Comparison of ENCODE assay signal across 9 cellular contexts in genomic region chr22:41957941-41958556, GRCh38. TPM values are rescaled to one million over a fixed set of nuclear protein-coding genes. Genes with fewer than 3 reads are reported as not detected.
DNase-seq lines count a peak whose midpoint lies in the region; ATAC-seq and TF ChIP-seq lines count a peak whose summit lies in the region.
"Had no signal": no experiment of that assay in that cellular context is flagged by ENCODE, and none has a peak within 500 bp of the region (broad histone marks: within the 10 kb centered on the region; RNA-seq: fewer than 3 reads in every experiment).

No MANE protein-coding gene starts in this region.

- H3K4me1 ChIP-seq in Loucy (ENCODE audit: insufficient read depth, low read length, poor library complexity, severe bottlenecking): peaks cover 3% of the 10 kb centered on the region
- peaks cover 0 to 8% of the 10 kb centered on the region in 2 experiments for H3K4me1 ChIP-seq in neutrophil (ENCODE audit: control insufficient read depth in 1 of 2, insufficient read depth in 1 of 2, low read depth in 1 of 2, low read length in 1 of 2)

- H3K4me1 Mint-ChIP-seq in HFFc6 (ENCODE audit: low read depth) (peaks cover 5% of the 10 kb centered on the region), type B pancreatic cell (ENCODE audit: unreplicated experiment) (peaks cover 15% of the 10 kb centered on the region)

- H3K27ac Mint-ChIP-seq in HFFc6: no peak overlapping the region
- no peak overlapping the region for H3K27ac Mint-ChIP-seq in type B pancreatic cell

- no peaks in the 10 kb centered on the region for H3K36me3 Mint-ChIP-seq in HFFc6 (ENCODE audit: low read depth)
- H3K36me3 Mint-ChIP-seq in type B pancreatic cell: no peaks in the 10 kb centered on the region

- H3K4me3 Mint-ChIP-seq in HFFc6: no peak overlapping the region
- no peak overlapping the region for H3K4me3 Mint-ChIP-seq in type B pancreatic cell

- peak overlapping the region; percentile 69; the same call in 1 of the 2 replicates for H2AFZ ChIP-seq in Loucy (ENCODE audit: low read length)

- peak overlapping the region; percentile 35 for H3K4me2 ChIP-seq in Loucy (ENCODE audit: low read depth, low read length, poor library complexity, severe bottlenecking)

- no peaks in the 10 kb centered on the region for H3K27me3 ChIP-seq in Loucy (ENCODE audit: insufficient read depth, low read length, poor library complexity, severe bottlenecking)
- peaks cover 21% of the 10 kb centered on the region for H3K27me3 ChIP-seq in neutrophil
- H3K27me3 ChIP-seq: cardiac muscle cell had no signal

- DNase-seq in HFFc6: no peak
- DNase-seq in dedifferentiated amniotic fluid mesenchymal stem cell (ENCODE audit: extremely low spot score): no peak
- DNase-seq in type B pancreatic cell (ENCODE audit: extremely low spot score, unreplicated experiment): no peak

- peak overlapping the region; percentile 44 for H3K9ac ChIP-seq in Loucy (ENCODE audit: low read depth, low read length, poor library complexity, severe bottlenecking)

- H3K4me3 ChIP-seq in Loucy (ENCODE audit: low read length, poor library complexity, severe bottlenecking) (peak overlapping the region; percentile 36), neutrophil (ENCODE audit: low read depth in 1 of 2, low read length in 1 of 2) (peak overlapping the region in 1 of 2 experiments; percentile 10)
- H3K4me3 ChIP-seq: cardiac muscle cell had no signal

- H3K9me3 ChIP-seq in Loucy (ENCODE audit: insufficient read depth, low read depth, low read length): no peaks in the 10 kb centered on the region
- no peaks in the 10 kb centered on the region for H3K9me3 ChIP-seq in neutrophil

- H3K27ac ChIP-seq in neutrophil: no peak overlapping the region
- H3K27ac ChIP-seq: cardiac muscle cell had no signal

- no peaks in the 10 kb centered on the region for H3F3A ChIP-seq in Loucy (ENCODE audit: low read depth)

- no peaks in the 10 kb centered on the region for H4K20me1 ChIP-seq in Loucy (ENCODE audit: insufficient read depth, low read length, poor library complexity, severe bottlenecking)

- H3K36me3 ChIP-seq in Loucy (ENCODE audit: insufficient read depth, low read length) (no peaks in the 10 kb centered on the region), neutrophil (no peaks in the 10 kb centered on the region)
- H3K36me3 ChIP-seq: cardiac muscle cell had no signal

- peaks cover 5% of the 10 kb centered on the region for H3K27me3 Mint-ChIP-seq in HFFc6 (ENCODE audit: insufficient read depth)
- H3K27me3 Mint-ChIP-seq in type B pancreatic cell: peaks cover 3% of the 10 kb centered on the region

- TF ChIP-seq CTCF in Loucy (conservative IDR thresholded peaks at IDR 0.05; ENCODE audit: low read length): no peak
- peak; percentile 9 for TF ChIP-seq CTCF in neutrophil (IDR thresholded peaks at IDR 0.05)
- TF ChIP-seq CTCF in HFFc6 (IDR thresholded peaks at IDR 0.05): no peak; the same call in none of the 2 replicates
- TF ChIP-seq CTCF in type B pancreatic cell (conservative IDR thresholded peaks at IDR 0.05): no peak

- no peaks in the 10 kb centered on the region for H3K9me2 ChIP-seq in Loucy (replicated peaks; ENCODE audit: low read depth, low read length)

- ATAC-seq in GM18909 (IDR thresholded peaks at IDR 0.05; ENCODE audit: poor library complexity, unreplicated experiment) (peak; percentile 33), esophagus mucosa (peak; percentile 35), GM18858 (IDR thresholded peaks at IDR 0.05; ENCODE audit: unreplicated experiment) (no peak)

- no peaks in the 10 kb centered on the region for H3K79me2 ChIP-seq in Loucy (ENCODE audit: insufficient read depth, low read length)

- no peaks in the 10 kb centered on the region for H3K9me3 Mint-ChIP-seq in HFFc6
- no peaks in the 10 kb centered on the region for H3K9me3 Mint-ChIP-seq in type B pancreatic cell

RNA-seq across cellular contexts. Expression of gene CENPM, which starts 11.1 kb away (rescaled TPM):
- total RNA-seq in esophagus mucosa: 10.6 TPM
- total RNA-seq in HFFc6 (2021; fragmentation: NEBNext Ultra II Directional; extraction: Animal tissue kit (Norgen Biotek cat#: 25700)): 10 to 100 TPM; 15.6 to 29.4 (median 26.3) TPM
- 12.2 and 29.4 TPM in 2 replicates for total RNA-seq in type B pancreatic cell (ENCODE audit: low replicate concordance)

RNA-seq across cellular contexts. Expression of gene SEPTIN3, which starts 11.2 kb away (rescaled TPM):
- total RNA-seq in esophagus mucosa: 0.24 TPM
- total RNA-seq in HFFc6 (2021; fragmentation: NEBNext Ultra II Directional; extraction: Animal tissue kit (Norgen Biotek cat#: 25700)): under 1 TPM in 2 of 6 experiments, not detected in 4; 0.05 to 0.17 TPM
- 3.7 and 16.3 TPM in 2 replicates for total RNA-seq in type B pancreatic cell (ENCODE audit: low replicate concordance)

RNA-seq across cellular contexts. Expression of gene TNFRSF13C, which starts 31.4 kb away (rescaled TPM):
- total RNA-seq in esophagus mucosa: 1.00 TPM
- under 1 TPM; 0.05 to 0.32 (median 0.25) TPM for total RNA-seq in HFFc6 (2021; fragmentation: NEBNext Ultra II Directional; extraction: Animal tissue kit (Norgen Biotek cat#: 25700))
- total RNA-seq in type B pancreatic cell (ENCODE audit: low replicate concordance): 0.79 and 3.4 TPM in 2 replicates

RNA-seq across cellular contexts. Expression of gene WBP2NL, which starts 40.5 kb away (rescaled TPM):
- total RNA-seq in esophagus mucosa: 0.60 TPM
- not detected for total RNA-seq in HFFc6 (2021; fragmentation: NEBNext Ultra II Directional; extraction: Animal tissue kit (Norgen Biotek cat#: 25700))
- total RNA-seq in type B pancreatic cell (ENCODE audit: low replicate concordance): not detected in 2 replicates
- total RNA-seq: cardiac muscle cell had no signal
